Comparison of ENCODE assay signal across 1 cellular context in genomic region chr1:28123461-28123961, GRCh38.
TF ChIP-seq lines count a peak whose summit lies in the region.

No MANE protein-coding gene starts in this region.

TF ChIP-seq in GM23338, 12 proteins besides CTCF, POLR2A, EP300 and RAD21 (continued from another document):
- TF ChIP-seq ZNF462 (CRISPR knock-in tag; IDR thresholded peaks at IDR 0.05) = no peak
- no peak for TF ChIP-seq ETS1 (IDR thresholded peaks at IDR 0.05)
- TF ChIP-seq ZNF331 (CRISPR knock-in tag; IDR thresholded peaks at IDR 0.05; ENCODE audit: low read depth) = no peak
- no peak for TF ChIP-seq CREB1 (CRISPR knock-in tag; IDR thresholded peaks at IDR 0.05; ENCODE audit: low read depth)
- TF ChIP-seq JUNB (IDR thresholded peaks at IDR 0.05; ENCODE audit: unreplicated experiment) = no peak
- no peak for TF ChIP-seq ZNF114 (CRISPR knock-in tag; IDR thresholded peaks at IDR 0.05)
- TF ChIP-seq POLR2AphosphoS5 (IDR thresholded peaks at IDR 0.05; ENCODE audit: low read depth) = no peak
- no peak for TF ChIP-seq EZH2 (IDR thresholded peaks at IDR 0.05; ENCODE audit: low read depth, unreplicated experiment)
- no peak for TF ChIP-seq REST (IDR thresholded peaks at IDR 0.05; ENCODE audit: unreplicated experiment)
- TF ChIP-seq EZH2phosphoT487 (IDR thresholded peaks at IDR 0.05; ENCODE audit: unreplicated experiment) = no peak
- TF ChIP-seq STAT1 (IDR thresholded peaks at IDR 0.05; ENCODE audit: unreplicated experiment) = no peak
TF ChIP-seq in GM23338: peak in this region for 0.
